Comparison of ENCODE assay signal across 20 cellular contexts in the genomic region with DNA sequence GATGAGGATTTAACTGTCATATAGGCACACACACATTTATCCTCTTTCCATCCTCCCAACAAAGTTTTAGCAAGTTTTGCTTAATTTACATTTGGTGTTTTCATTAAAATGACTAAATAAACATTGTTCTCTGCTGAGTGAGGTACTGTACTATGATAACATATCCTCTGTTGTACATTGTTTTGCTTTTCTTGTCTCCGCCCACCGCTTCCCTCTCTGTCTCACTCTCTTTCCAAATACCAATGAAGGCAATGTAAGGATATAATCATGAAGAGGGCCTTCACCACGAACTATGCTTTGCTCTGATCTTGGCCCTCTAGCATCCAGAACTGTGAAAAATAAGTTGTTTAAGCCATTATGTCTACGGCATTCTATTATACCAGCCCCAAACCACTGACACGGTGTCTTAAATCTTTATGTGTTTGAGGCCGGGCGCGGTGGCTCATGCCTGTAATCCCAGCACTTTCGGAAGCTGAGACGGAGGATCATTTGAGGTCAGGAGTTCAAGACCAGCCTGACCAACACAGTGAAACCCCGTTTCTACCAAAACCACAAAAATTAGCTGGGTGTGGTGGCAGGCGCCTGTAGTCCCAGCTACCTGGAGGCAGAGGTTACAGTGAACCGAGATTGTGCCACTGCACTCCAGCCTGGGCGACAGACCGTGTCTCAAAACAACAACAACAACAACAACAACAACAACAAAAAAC.
"Had no signal": no experiment of that assay in that cellular context is flagged by ENCODE, and none has a peak within 500 bp of the region (broad histone marks: within the 10 kb centered on the region; RNA-seq: fewer than 3 reads in every experiment).

No MANE protein-coding gene starts in this region.

- H3K27ac Mint-ChIP-seq: activated CD4-positive, alpha-beta memory T cell treated with anti-CD3 and anti-CD28 coated beads, Interleukin-2, amount 10 ng/mL, durations not matched to agents 7 days and 5 days; activated CD4-positive, alpha-beta T cell treated with anti-CD3 and anti-CD28 coated beads for 36 hours; activated naive CD4-positive, alpha-beta T cell treated with anti-CD3 and anti-CD28 coated beads, Interleukin-2, amount 50 U/mL, for 24 hours; naive thymus-derived CD4-positive, alpha-beta T cell; stimulated activated naive B cell treated with anti-CD40 and anti-IgM and Interleukin-4, amounts not matched to agents 10 μg/mL and 1 μg/mL and 100 μg/mL, for 72 hours had no signal

- H3K36me3 ChIP-seq: adrenal gland, heart left ventricle, tibial artery had no signal

- ATAC-seq: activated CD4-positive, alpha-beta T cell treated with anti-CD3 and anti-CD28 coated beads for 36 hours; activated T-cell treated with anti-CD3 and anti-CD28 coated beads, Interleukin-2, amount 50 U/mL, for 4 hours; body of pancreas; heart left ventricle; left lobe of liver; mucosa of descending colon; naive thymus-derived CD4-positive, alpha-beta T cell; stimulated activated naive B cell treated with anti-CD40 and anti-IgM and Interleukin-4, amounts not matched to agents 10 μg/mL and 1 μg/mL and 100 μg/mL, for 72 hours had no signal

- H3K9me3 ChIP-seq: adrenal gland, body of pancreas, heart left ventricle, mucosa of descending colon, tibial artery had no signal

- H3K27me3 Mint-ChIP-seq: activated CD4-positive, alpha-beta memory T cell treated with anti-CD3 and anti-CD28 coated beads, Interleukin-2, amount 10 ng/mL, durations not matched to agents 7 days and 5 days; activated CD4-positive, alpha-beta T cell treated with anti-CD3 and anti-CD28 coated beads for 36 hours; activated naive CD4-positive, alpha-beta T cell treated with anti-CD3 and anti-CD28 coated beads, Interleukin-2, amount 50 U/mL, for 24 hours; naive thymus-derived CD4-positive, alpha-beta T cell; stimulated activated naive B cell treated with anti-CD40 and anti-IgM and Interleukin-4, amounts not matched to agents 10 μg/mL and 1 μg/mL and 100 μg/mL, for 72 hours had no signal

- H3K4me1 ChIP-seq: adrenal gland, body of pancreas, tibial artery had no signal

- H3K4me3 ChIP-seq: adrenal gland, body of pancreas, heart left ventricle, mucosa of descending colon, tibial artery had no signal

- FAIRE-seq: islet of Langerhans, urothelium cell line had no signal

- H3K9me3 Mint-ChIP-seq: activated CD4-positive, alpha-beta memory T cell treated with anti-CD3 and anti-CD28 coated beads, Interleukin-2, amount 10 ng/mL, durations not matched to agents 7 days and 5 days; activated naive CD4-positive, alpha-beta T cell treated with anti-CD3 and anti-CD28 coated beads, Interleukin-2, amount 50 U/mL, for 24 hours; activated T-cell treated with anti-CD3 and anti-CD28 coated beads, Interleukin-2, amount 50 U/mL, for 4 hours; naive thymus-derived CD4-positive, alpha-beta T cell; stimulated activated naive B cell treated with anti-CD40 and anti-IgM and Interleukin-4, amounts not matched to agents 10 μg/mL and 1 μg/mL and 100 μg/mL, for 72 hours had no signal

- H3K4me3 Mint-ChIP-seq: activated CD4-positive, alpha-beta memory T cell treated with anti-CD3 and anti-CD28 coated beads, Interleukin-2, amount 10 ng/mL, durations not matched to agents 7 days and 5 days; activated CD4-positive, alpha-beta T cell treated with anti-CD3 and anti-CD28 coated beads for 36 hours; activated naive CD4-positive, alpha-beta T cell treated with anti-CD3 and anti-CD28 coated beads, Interleukin-2, amount 50 U/mL, for 24 hours; activated T-cell treated with anti-CD3 and anti-CD28 coated beads, Interleukin-2, amount 50 U/mL, for 4 hours; naive thymus-derived CD4-positive, alpha-beta T cell; stimulated activated naive B cell treated with anti-CD40 and anti-IgM and Interleukin-4, amounts not matched to agents 10 μg/mL and 1 μg/mL and 100 μg/mL, for 72 hours had no signal

- H3K27ac ChIP-seq: adrenal gland, body of pancreas, heart left ventricle, tibial artery had no signal

- DNase-seq: activated CD4-positive, alpha-beta memory T cell treated with anti-CD3 and anti-CD28 coated beads, Interleukin-2, amount 10 ng/mL, durations not matched to agents 7 days and 5 days; activated CD4-positive, alpha-beta T cell treated with anti-CD3 and anti-CD28 coated beads for 36 hours; activated effector memory CD4-positive, alpha-beta T cell treated with Interleukin-2 at 50 U/mL for 16 hours; activated T-cell treated with anti-CD3 and anti-CD28 coated beads, Interleukin-2, amount 50 U/mL, for 4 hours; adrenal gland; body of pancreas; central memory CD4-positive, alpha-beta T cell; cortex of kidney; effector CD8-positive, alpha-beta T cell; foreskin melanocyte; heart left ventricle; mucosa of descending colon; naive thymus-derived CD4-positive, alpha-beta T cell; stimulated activated CD4-positive, alpha-beta T cell treated with anti-CD3 and anti-CD28 coated beads, Interleukin-2, amount 100 ng/mL, for 48 hours; stimulated activated naive B cell treated with anti-CD40 and anti-IgM and Interleukin-4, amounts not matched to agents 10 μg/mL and 1 μg/mL and 100 μg/mL, for 72 hours; tibial artery had no signal

- H3K4me1 Mint-ChIP-seq: stimulated activated naive B cell treated with anti-CD40 and anti-IgM and Interleukin-4, amounts not matched to agents 10 μg/mL and 1 μg/mL and 100 μg/mL, for 72 hours had no signal

- H3K36me3 Mint-ChIP-seq: activated naive CD4-positive, alpha-beta T cell treated with anti-CD3 and anti-CD28 coated beads, Interleukin-2, amount 50 U/mL, for 24 hours had no signal

- H3K27me3 ChIP-seq: adrenal gland, body of pancreas, heart left ventricle, tibial artery had no signal
